8 cellular contexts compared by ENCODE assay signal in genomic region chr1:151399890-151400235, GRCh38. TPM values are rescaled to one million over a fixed set of nuclear protein-coding genes. Genes with fewer than 3 reads are reported as not detected.
DNase-seq lines count a peak whose midpoint lies in the region; TF ChIP-seq lines count a peak whose summit lies in the region.

No MANE protein-coding gene starts in this region.

- H3K4me3 Mint-ChIP-seq in activated T-helper 2 cell treated with anti-CD3 and anti-CD28 coated beads, Interferon-gamma antibody, Interleukin-2, Interleukin-4, amounts not matched to agents 10 μg/mL and 5 μg/mL and 100 μg/mL, durations not matched to agents 14 hours and 24 hours and 36 hours (ENCODE audit: low read depth): peak overlapping the region; percentile 98

- intact Hi-C loops in activated T-helper 2 cell treated with anti-CD3 and anti-CD28 coated beads, Interferon-gamma antibody, Interleukin-2, Interleukin-4, amounts not matched to agents 10 μg/mL and 5 μg/mL and 100 μg/mL, durations not matched to agents 14 hours and 24 hours and 36 hours (cut with micrococcal nuclease): loop anchor here (1.0 kb wide), 1 partner anchor 53 kb away; the partner anchor contains the start of gene RFX5
- intact Hi-C loops in prostate gland (cut with DNase I): loop anchor here (1.0 to 5.0 kb wide), 4 partner anchors 31 to 118 kb away; partner anchors contain the start of genes RFX5 and ZNF687

- TF ChIP-seq POLR2A in prostate gland (IDR thresholded peaks at IDR 0.05): no peak

- H3K4me3 ChIP-seq in cardiac muscle cell (peak overlapping the region; percentile 98), prostate gland (peak overlapping the region; percentile 94 to 96)

- H3K27me3 ChIP-seq in cardiac muscle cell: no peaks in the 10 kb centered on the region
- H3K27me3 ChIP-seq in prostate gland (replicated peaks; ENCODE audit: insufficient read depth): no peaks in the 10 kb centered on the region

- peaks cover 54% of the 10 kb centered on the region for H3K36me3 Mint-ChIP-seq in activated T-helper 2 cell treated with anti-CD3 and anti-CD28 coated beads, Interferon-gamma antibody, Interleukin-2, Interleukin-4, amounts not matched to agents 10 μg/mL and 5 μg/mL and 100 μg/mL, durations not matched to agents 14 hours and 24 hours and 36 hours (ENCODE audit: low read depth)

- H3K27me3 Mint-ChIP-seq in activated T-helper 2 cell treated with anti-CD3 and anti-CD28 coated beads, Interferon-gamma antibody, Interleukin-2, Interleukin-4, amounts not matched to agents 10 μg/mL and 5 μg/mL and 100 μg/mL, durations not matched to agents 14 hours and 24 hours and 36 hours (ENCODE audit: low read depth): no peaks in the 10 kb centered on the region

- WGBS in prostate gland: under 1% methylated on average over 19 of the region's 19 CpGs

- H3K36me3 ChIP-seq in cardiac muscle cell (peaks cover 36% of the 10 kb centered on the region), prostate gland (peaks cover 6 to 10% of the 10 kb centered on the region in 2 donors)

- H3K9me3 ChIP-seq in cardiac muscle cell (ENCODE audit: low read depth): no peaks in the 10 kb centered on the region
- no peaks in the 10 kb centered on the region for H3K9me3 ChIP-seq in prostate gland

- DNase-seq in ELR (ENCODE audit: low read depth): peak; percentile 52
- DNase-seq in HK-2 (ENCODE audit: unreplicated experiment): peak; percentile 17
- no peak for DNase-seq in activated T-helper 2 cell treated with anti-CD3 and anti-CD28 coated beads, Interferon-gamma antibody, Interleukin-2, Interleukin-4, amounts not matched to agents 10 μg/mL and 5 μg/mL and 100 μg/mL, durations not matched to agents 14 hours and 24 hours and 36 hours (ENCODE audit: low spot score)
- DNase-seq in cardiac muscle cell (ENCODE audit: low read depth in 1 of 2, low spot score in 1 of 2): peak; percentile 30 to 34
- DNase-seq in prostate gland (ENCODE audit: low spot score): no peak
- no peak for DNase-seq in stimulated activated naive CD4-positive, alpha-beta T cell treated with Interleukin-2 at 50 U/mL for 16 hours (lab: John Stamatoyannopoulos, UW)
- DNase-seq in central memory CD4-positive, alpha-beta T cell: no peak
- DNase-seq in effector CD8-positive, alpha-beta T cell (lab: John Stamatoyannopoulos, UW): no peak

- peaks cover 9% of the 10 kb centered on the region for H3K4me1 ChIP-seq in cardiac muscle cell (ENCODE audit: low read depth)
- H3K4me1 ChIP-seq in prostate gland (replicated peaks): peaks cover 7% of the 10 kb centered on the region

- H3K9me3 Mint-ChIP-seq in activated T-helper 2 cell treated with anti-CD3 and anti-CD28 coated beads, Interferon-gamma antibody, Interleukin-2, Interleukin-4, amounts not matched to agents 10 μg/mL and 5 μg/mL and 100 μg/mL, durations not matched to agents 14 hours and 24 hours and 36 hours: no peaks in the 10 kb centered on the region

- H3K27ac Mint-ChIP-seq in activated T-helper 2 cell treated with anti-CD3 and anti-CD28 coated beads, Interferon-gamma antibody, Interleukin-2, Interleukin-4, amounts not matched to agents 10 μg/mL and 5 μg/mL and 100 μg/mL, durations not matched to agents 14 hours and 24 hours and 36 hours: peak overlapping the region; percentile 100

- H3K27ac ChIP-seq in cardiac muscle cell (peak overlapping the region; percentile 83), prostate gland (peak overlapping the region; percentile 84 to 85)

- peaks cover 19% of the 10 kb centered on the region for H3K4me1 Mint-ChIP-seq in activated T-helper 2 cell treated with anti-CD3 and anti-CD28 coated beads, Interferon-gamma antibody, Interleukin-2, Interleukin-4, amounts not matched to agents 10 μg/mL and 5 μg/mL and 100 μg/mL, durations not matched to agents 14 hours and 24 hours and 36 hours (ENCODE audit: low read depth)

- TF ChIP-seq CTCF in cardiac muscle cell (IDR thresholded peaks at IDR 0.05; ENCODE audit: low read depth, low read length) (no peak), prostate gland (IDR thresholded peaks at IDR 0.05) (no peak)

RNA-seq across cellular contexts. Expression of gene PSMB4, which starts 0.5 kb away (rescaled TPM):
- total RNA-seq in activated T-helper 2 cell treated with anti-CD3 and anti-CD28 coated beads, Interferon-gamma antibody, Interleukin-2, Interleukin-4, amounts not matched to agents 10 μg/mL and 5 μg/mL and 100 μg/mL, durations not matched to agents 14 hours and 24 hours and 36 hours: 443 and 458 TPM in 2 replicates
- total RNA-seq in cardiac muscle cell: 220 and 354 TPM in 2 replicates
- polyA plus RNA-seq in cardiac muscle cell: 71.1 and 104 TPM in 2 replicates
- total RNA-seq in prostate gland: 100 to 1,000 TPM; 229 to 275 TPM

RNA-seq across cellular contexts. Expression of gene SELENBP1, which starts 27.4 kb away (rescaled TPM):
- not detected in 2 replicates for total RNA-seq in activated T-helper 2 cell treated with anti-CD3 and anti-CD28 coated beads, Interferon-gamma antibody, Interleukin-2, Interleukin-4, amounts not matched to agents 10 μg/mL and 5 μg/mL and 100 μg/mL, durations not matched to agents 14 hours and 24 hours and 36 hours
- total RNA-seq in cardiac muscle cell (47.1 and 73.5 TPM in 2 replicates), prostate gland (100 to 1,000 TPM; 104 to 108 TPM)
- polyA plus RNA-seq in cardiac muscle cell: 43.6 and 69.0 TPM in 2 replicates

RNA-seq across cellular contexts. Expression of gene RFX5, which starts 52.8 kb away (rescaled TPM):
- 68.9 and 85.5 TPM in 2 replicates for total RNA-seq in activated T-helper 2 cell treated with anti-CD3 and anti-CD28 coated beads, Interferon-gamma antibody, Interleukin-2, Interleukin-4, amounts not matched to agents 10 μg/mL and 5 μg/mL and 100 μg/mL, durations not matched to agents 14 hours and 24 hours and 36 hours
- 67.8 and 87.2 TPM in 2 replicates for total RNA-seq in cardiac muscle cell
- 51.3 and 52.4 TPM in 2 replicates for polyA plus RNA-seq in cardiac muscle cell
- 10 to 100 TPM; 25.5 to 27.2 TPM for total RNA-seq in prostate gland

RNA-seq across cellular contexts. Expression of gene POGZ, which starts 59.4 kb away (rescaled TPM):
- total RNA-seq in activated T-helper 2 cell treated with anti-CD3 and anti-CD28 coated beads, Interferon-gamma antibody, Interleukin-2, Interleukin-4, amounts not matched to agents 10 μg/mL and 5 μg/mL and 100 μg/mL, durations not matched to agents 14 hours and 24 hours and 36 hours: 89.1 and 93.7 TPM in 2 replicates
- 29.0 and 48.6 TPM in 2 replicates for total RNA-seq in cardiac muscle cell
- polyA plus RNA-seq in cardiac muscle cell: 30.8 and 35.1 TPM in 2 replicates
- total RNA-seq in prostate gland: 100 to 1,000 TPM in 1 of 2 donors, 10 to 100 TPM in 1; 34.5 to 126 TPM

Comparison
In these comparisons a context has a peak if more than half of its experiments do, and no peak if none do; other contexts are left out.
1. DNase-seq: peak in ELR (single experiment), HK-2 (single experiment) and cardiac muscle cell (2 of 2); none in activated T-helper 2 cell treated with anti-CD3 and anti-CD28 coated beads, Interferon-gamma antibody, Interleukin-2, Interleukin-4, amounts not matched to agents 10 μg/mL and 5 μg/mL and 100 μg/mL, durations not matched to agents 14 hours and 24 hours and 36 hours (single experiment), prostate gland (single experiment), stimulated activated naive CD4-positive, alpha-beta T cell treated with Interleukin-2 at 50 U/mL for 16 hours (single experiment), central memory CD4-positive, alpha-beta T cell (single experiment) and effector CD8-positive, alpha-beta T cell (single experiment).
2. RNA of gene SELENBP1, which starts 27.4 kb away (total RNA-seq): 104 to 108 TPM in prostate gland and 47.1 to 73.5 TPM in cardiac muscle cell; not detected in activated T-helper 2 cell treated with anti-CD3 and anti-CD28 coated beads, Interferon-gamma antibody, Interleukin-2, Interleukin-4, amounts not matched to agents 10 μg/mL and 5 μg/mL and 100 μg/mL, durations not matched to agents 14 hours and 24 hours and 36 hours; every median in the first group is over 10 times any median in the second.